Comparison of ENCODE assay signal across 10 cellular contexts in the genomic region with DNA sequence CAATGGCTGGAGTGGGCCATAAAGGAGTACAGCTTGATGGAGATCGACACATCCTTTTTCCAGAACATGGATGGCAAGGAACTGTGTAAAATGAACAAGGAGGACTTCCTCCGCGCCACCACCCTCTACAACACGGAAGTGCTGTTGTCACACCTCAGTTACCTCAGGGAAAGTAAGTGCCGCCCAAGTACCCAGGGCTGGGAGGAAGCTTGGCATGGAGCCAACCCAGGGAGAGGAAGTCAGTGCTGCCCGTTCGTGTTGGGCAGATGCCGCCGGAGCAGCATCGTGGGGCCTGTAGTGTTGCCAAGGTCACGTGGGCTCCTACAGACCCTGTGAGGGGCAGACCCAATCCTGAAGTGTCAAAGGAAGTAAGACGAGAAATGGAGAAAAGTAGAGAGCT.
DNase-seq lines count a peak whose midpoint lies in the region; ATAC-seq, FAIRE-seq and TF ChIP-seq lines count a peak whose summit lies in the region.
"Had no signal": no experiment of that assay in that cellular context is flagged by ENCODE, and none has a peak within 500 bp of the region (broad histone marks: within the 10 kb centered on the region; RNA-seq: fewer than 3 reads in every experiment).

No MANE protein-coding gene starts in this region.

- H3K36me3 ChIP-seq in bronchial epithelial cell (ENCODE audit: control insufficient read depth, insufficient read depth, low read length) (peaks cover 3% of the 10 kb centered on the region), mesendoderm (ENCODE audit: control insufficient read depth, insufficient read depth, low read length) (no peaks in the 10 kb centered on the region), prostate gland (no peaks in the 10 kb centered on the region)
- H3K36me3 ChIP-seq: cardiac muscle cell had no signal

- H3K27me3 ChIP-seq in bronchial epithelial cell (ENCODE audit: control insufficient read depth, insufficient read depth, low read length) (no peaks in the 10 kb centered on the region), mesendoderm (ENCODE audit: insufficient read depth, low read length, poor library complexity) (no peaks in the 10 kb centered on the region), prostate gland (replicated peaks; ENCODE audit: insufficient read depth) (peaks cover 7% of the 10 kb centered on the region)

- no peak overlapping the region for H3K18ac ChIP-seq in mesendoderm (ENCODE audit: low read length)

- TF ChIP-seq CTCF in bronchial epithelial cell (IDR thresholded peaks at IDR 0.05; ENCODE audit: insufficient read depth, low read length, severe bottlenecking) (no peak), RWPE1 (conservative IDR thresholded peaks at IDR 0.05; ENCODE audit: low read depth) (no peak), prostate gland (IDR thresholded peaks at IDR 0.05) (no peak)

- no peak for TF ChIP-seq POLR2A in prostate gland (IDR thresholded peaks at IDR 0.05)

- intact Hi-C loops in prostate gland (cut with DNase I): no loop called here

- peak; percentile 98 for DNase-seq in DMS79 (lab: John Stamatoyannopoulos, UW)
- peak; percentile 23 to 34 (median 24) for DNase-seq in T-helper 17 cell
- no peak for DNase-seq in bronchial epithelial cell (ENCODE audit: low read depth)
- peak; percentile 29 for DNase-seq in stimulated activated CD4-positive, alpha-beta T cell treated with anti-CD3 and anti-CD28 coated beads, Interleukin-12 subunit alpha, Interleukin-12 subunit beta, amount 100 ng/mL, for 4 hours
- DNase-seq in RWPE1 (ENCODE audit: low spot score): no peak
- no peak for DNase-seq in mesendoderm
- no peak for DNase-seq in prostate gland (ENCODE audit: low spot score)
- DNase-seq in cortex of kidney (lab: John Stamatoyannopoulos, UW): no peak

- H4K5ac ChIP-seq in mesendoderm (ENCODE audit: low read length): no peak overlapping the region

- H2BK5ac ChIP-seq in mesendoderm (ENCODE audit: low read length): no peak overlapping the region

- no peaks in the 10 kb centered on the region for H3K79me2 ChIP-seq in mesendoderm (ENCODE audit: control insufficient read depth, insufficient read depth, low read length)

- H3K36me3 Mint-ChIP-seq in T-helper 17 cell (ENCODE audit: low read depth): peaks cover 7% of the 10 kb centered on the region

- no peaks in the 10 kb centered on the region for H3K27me3 Mint-ChIP-seq in T-helper 17 cell

- H3K4me1 Mint-ChIP-seq in T-helper 17 cell: peaks cover 43% of the 10 kb centered on the region

- ATAC-seq in T-helper 17 cell: peak; percentile 53

- peaks cover 4% of the 10 kb centered on the region for H3K4me1 ChIP-seq in mesendoderm (ENCODE audit: control insufficient read depth, low read depth, low read length)
- no peaks in the 10 kb centered on the region for H3K4me1 ChIP-seq in prostate gland (replicated peaks)

- FAIRE-seq in bronchial epithelial cell (lab: Jason Lieb, UNC): peak; percentile 79

- POLR2A ChIA-PET in RWPE1 (lab: Yijun Ruan, JAX; ENCODE audit: low non-redundant PET): no interaction called here

- H2BK120ac ChIP-seq in mesendoderm (ENCODE audit: low read depth, low read length): no peak overlapping the region

- no peak overlapping the region for H3K9ac ChIP-seq in mesendoderm (ENCODE audit: low read length)

- H3K27ac ChIP-seq in RWPE1 (no peak overlapping the region), mesendoderm (ENCODE audit: low read depth, low read length) (no peak overlapping the region), prostate gland (no peak overlapping the region)
- H3K27ac ChIP-seq: cardiac muscle cell had no signal

- H3K9me3 ChIP-seq in T-helper 17 cell (ENCODE audit: control insufficient read depth, low read length, poor library complexity, severe bottlenecking) (no peaks in the 10 kb centered on the region), prostate gland (no peaks in the 10 kb centered on the region)

- H3K4me3 Mint-ChIP-seq in T-helper 17 cell: peak overlapping the region; percentile 74
- H3K4me3 Mint-ChIP-seq: nephron had no signal

- no peak overlapping the region for H3K56ac ChIP-seq in mesendoderm (ENCODE audit: low read length)

- CTCF ChIA-PET in RWPE1 (lab: Yijun Ruan, JAX): no interaction called here

- H3K79me1 ChIP-seq in mesendoderm (ENCODE audit: low read length): no peaks in the 10 kb centered on the region

- H4K8ac ChIP-seq in mesendoderm (ENCODE audit: low read depth, low read length): no peak overlapping the region

- H3K4me3 ChIP-seq in bronchial epithelial cell (ENCODE audit: low read depth, low read length): no peak overlapping the region
- H3K4me3 ChIP-seq in mesendoderm (ENCODE audit: low read length): no peak overlapping the region
- H3K4me3 ChIP-seq in prostate gland: no peak overlapping the region
- H3K4me3 ChIP-seq: cardiac muscle cell had no signal

- H2AK5ac ChIP-seq in mesendoderm (ENCODE audit: low read length): no peak overlapping the region

- peak overlapping the region; percentile 91 for H3K27ac Mint-ChIP-seq in T-helper 17 cell
- H3K27ac Mint-ChIP-seq: nephron had no signal

- H3K4me2 ChIP-seq in mesendoderm (ENCODE audit: low read length): no peak overlapping the region

- no CpG with 5 or more reads among the region's 12 CpGs for WGBS in mesendoderm (ENCODE audit: extremely low coverage, insufficient coverage, low lambda C conversion rate)
- 56% methylated on average over 12 of the region's 12 CpGs for WGBS in prostate gland

- H3K23ac ChIP-seq in mesendoderm (ENCODE audit: low read length): no peak overlapping the region

- H2BK15ac ChIP-seq in mesendoderm (replicated peaks; ENCODE audit: low read depth): no peak overlapping the region

- no peak overlapping the region for H3K4ac ChIP-seq in mesendoderm (ENCODE audit: low read depth, low read length)

Comparison
In these comparisons a context has a peak if more than half of its experiments do, and no peak if none do; other contexts are left out.
1. DNase-seq: peak in DMS79 (single experiment), T-helper 17 cell (3 of 3) and stimulated activated CD4-positive, alpha-beta T cell treated with anti-CD3 and anti-CD28 coated beads, Interleukin-12 subunit alpha, Interleukin-12 subunit beta, amount 100 ng/mL, for 4 hours (single experiment); none in bronchial epithelial cell (single experiment), RWPE1 (single experiment), mesendoderm (single experiment), prostate gland (single experiment) and cortex of kidney (single experiment).